ENCODE assay signal across 17 cellular contexts in the genomic region with DNA sequence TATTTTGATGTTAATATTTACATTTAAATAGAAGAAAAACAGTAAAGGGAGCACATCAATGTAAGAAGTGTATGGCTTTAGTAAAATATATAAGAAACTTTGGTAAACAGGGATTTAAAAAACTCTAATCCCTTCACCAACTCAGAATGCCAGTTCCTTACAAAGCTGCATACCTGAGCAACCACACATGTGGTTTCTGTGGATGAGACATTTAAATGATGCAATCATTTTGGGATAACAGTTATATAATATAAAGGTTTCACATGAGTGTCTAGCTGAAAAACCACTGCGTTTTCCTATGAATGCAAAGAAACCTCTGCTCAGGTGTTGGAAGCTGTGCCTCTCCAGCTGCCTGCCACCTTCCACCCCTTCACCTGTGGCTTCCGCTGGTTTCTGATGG.
A peak's percentile ranks its signal among the peaks of the same experiment; 100 is the strongest.
DNase-seq lines count a peak whose midpoint lies in the region; ATAC-seq and TF ChIP-seq lines count a peak whose summit lies in the region.
"Had no signal": no experiment of that assay in that cellular context is flagged by ENCODE, and none has a peak within 500 bp of the region (broad histone marks: within the 10 kb centered on the region; RNA-seq: fewer than 3 reads in every experiment).

No MANE protein-coding gene starts in this region.

- H3K27me3 ChIP-seq in CD8-positive, alpha-beta T cell (ENCODE audit: insufficient read depth, low read length), result no peaks in the 10 kb centered on the region
- H3K27me3 ChIP-seq: Peyer's patch, tibial artery had no signal

- H3K9me3 ChIP-seq in CD8-positive, alpha-beta T cell (ENCODE audit: low read length), result no peaks in the 10 kb centered on the region
- H3K9me3 ChIP-seq: mucosa of descending colon, tibial artery had no signal

- H3K36me3 Mint-ChIP-seq in CD8-positive, alpha-beta T cell, result no peaks in the 10 kb centered on the region

- H3K4me1 Mint-ChIP-seq in CD8-positive, alpha-beta T cell (ENCODE audit: low read depth), result peaks cover 4% of the 10 kb centered on the region

- H3K36me3 ChIP-seq in CD8-positive, alpha-beta T cell (ENCODE audit: insufficient read depth, low read length), result no peaks in the 10 kb centered on the region
- H3K36me3 ChIP-seq: Peyer's patch, tibial artery had no signal

- H3K4me3 ChIP-seq in astrocyte of the cerebellum (ENCODE audit: low read depth, low read length), result no peak overlapping the region
- no peak overlapping the region for H3K4me3 ChIP-seq in CD8-positive, alpha-beta T cell (ENCODE audit: low read depth, low read length)
- H3K4me3 ChIP-seq: mucosa of descending colon, Peyer's patch, tibial artery had no signal

- H3K27me3 Mint-ChIP-seq in CD8-positive, alpha-beta T cell (ENCODE audit: low read depth), result peaks cover 2% of the 10 kb centered on the region

- intact Hi-C loops in CD8-positive, alpha-beta T cell (cut with DNase I, micrococcal nuclease), result no loop called here

- CTCF ChIA-PET in CD8-positive, alpha-beta T cell (lab: Charles Lee), result no interaction called here

- DNase-seq in ACHN (peak; percentile 44), HPDE6-E6E7 (ENCODE audit: extremely low spot score) (peak; percentile 36), astrocyte of the cerebellum (ENCODE audit: low read depth) (peak; percentile 72), glomerular visceral epithelial cell (ENCODE audit: extremely low spot score) (peak; percentile 46), nucleus accumbens (lab: John Stamatoyannopoulos, UW) (no peak), NCI-H1105 treated with DMSO at 0.1 percent for 48 hours (lab: John Stamatoyannopoulos, UW) (no peak), NCI-H1694 treated with DMSO at 0.1 percent for 48 hours (lab: John Stamatoyannopoulos, UW) (no peak)
- no peak for DNase-seq in CD8-positive, alpha-beta T cell
- DNase-seq: activated CD4-positive, alpha-beta T cell treated with anti-CD3 and anti-CD28 coated beads for 4 hours; activated effector memory CD4-positive, alpha-beta T cell treated with Interleukin-2 at 50 U/mL for 16 hours; hypothalamus; NCI-H1436; Peyer's patch; stimulated activated naive CD4-positive, alpha-beta T cell had no signal

- in situ Hi-C loops in ACHN (cut with HindIII; ENCODE audit: low pct_ligation_motif_present, low pct_unique_long_range_greater_than_20kb, low sequenced_read_pairs) (no loop called here), astrocyte of the cerebellum (cut with HindIII; ENCODE audit: low sequenced_read_pairs) (no loop called here)

- H3K27ac Mint-ChIP-seq in CD8-positive, alpha-beta T cell, result no peak overlapping the region
- H3K27ac Mint-ChIP-seq: HFFc6 had no signal

- no peaks in the 10 kb centered on the region for H3K9me3 Mint-ChIP-seq in CD8-positive, alpha-beta T cell
- H3K9me3 Mint-ChIP-seq: HFFc6 had no signal

- no peak for TF ChIP-seq CTCF in astrocyte of the cerebellum (IDR thresholded peaks at IDR 0.05; ENCODE audit: low read depth, low read length, missing control alignments)
- no peak for TF ChIP-seq CTCF in CD8-positive, alpha-beta T cell (IDR thresholded peaks at IDR 0.05)

- H3K4me3 Mint-ChIP-seq in CD8-positive, alpha-beta T cell, result no peak overlapping the region
- H3K4me3 Mint-ChIP-seq: HFFc6 had no signal

- H3K4me1 ChIP-seq in CD8-positive, alpha-beta T cell (ENCODE audit: insufficient read depth, low read length), result no peaks in the 10 kb centered on the region
- H3K4me1 ChIP-seq: Peyer's patch had no signal

- POLR2A ChIA-PET in CD8-positive, alpha-beta T cell (lab: Charles Lee), result no interaction called here

- ATAC-seq in CD8-positive, alpha-beta T cell, result no peak

- no peak overlapping the region for H3K27ac ChIP-seq in CD8-positive, alpha-beta T cell (ENCODE audit: low read depth, low read length)
- H3K27ac ChIP-seq: Peyer's patch, tibial artery had no signal

Comparison
In these comparisons a context has a peak if more than half of its experiments do, and no peak if none do; other contexts are left out.
1. DNase-seq: peak in ACHN (single experiment), HPDE6-E6E7 (single experiment), astrocyte of the cerebellum (single experiment) and glomerular visceral epithelial cell (single experiment); none in nucleus accumbens (0 of 56), NCI-H1105 treated with DMSO at 0.1 percent for 48 hours (single experiment), NCI-H1694 treated with DMSO at 0.1 percent for 48 hours (single experiment) and CD8-positive, alpha-beta T cell (0 of 7).